18 cellular contexts compared by ENCODE assay signal in genomic region chr9:91158946-91159345, GRCh38.
DNase-seq lines count a peak whose midpoint lies in the region; ATAC-seq and TF ChIP-seq lines count a peak whose summit lies in the region.
"Had no signal": no experiment of that assay in that cellular context is flagged by ENCODE, and none has a peak within 500 bp of the region (broad histone marks: within the 10 kb centered on the region; RNA-seq: fewer than 3 reads in every experiment).

No MANE protein-coding gene starts in this region.

- ATAC-seq in activated naive CD8-positive, alpha-beta T cell treated with anti-CD3 and anti-CD28 coated beads, Interleukin-2, amount 50 U/mL, for 24 hours = no peak
- ATAC-seq in stimulated activated memory B cell treated with anti-CD40 and anti-IgM and Interleukin-4, amounts not matched to agents 10 μg/mL and 1 μg/mL and 100 μg/mL, for 72 hours = no peak
- ATAC-seq: A549, GM12878 had no signal

- H4K20me1 ChIP-seq in Karpas-422 (ENCODE audit: insufficient read depth, low read depth, low read length) = no peaks in the 10 kb centered on the region

- no peaks in the 10 kb centered on the region for H3K4me1 ChIP-seq in Karpas-422 (ENCODE audit: low read length)
- H3K4me1 ChIP-seq: HAP-1 had no signal

- H3K4me1 Mint-ChIP-seq in activated CD4-positive, alpha-beta T cell treated with anti-CD3 and anti-CD28 coated beads, Interleukin-2, amount 10 ng/mL, durations not matched to agents 24 days and 14 days = peaks cover 71% of the 10 kb centered on the region
- peaks cover 75% of the 10 kb centered on the region for H3K4me1 Mint-ChIP-seq in activated naive CD8-positive, alpha-beta T cell treated with anti-CD3 and anti-CD28 coated beads, Interleukin-2, amount 50 U/mL, for 24 hours
- peaks cover 37% of the 10 kb centered on the region for H3K4me1 Mint-ChIP-seq in activated naive CD8-positive, alpha-beta T cell treated with anti-CD3 and anti-CD28 coated beads for 36 hours
- peaks cover 41% of the 10 kb centered on the region for H3K4me1 Mint-ChIP-seq in stimulated activated memory B cell treated with anti-CD40 and anti-IgM and Interleukin-4, amounts not matched to agents 10 μg/mL and 1 μg/mL and 100 μg/mL, for 72 hours
- peaks cover 26% of the 10 kb centered on the region for H3K4me1 Mint-ChIP-seq in CD14-positive monocyte

- TF ChIP-seq CTCF in coronary artery (IDR thresholded peaks at IDR 0.05) (no peak), CD14-positive monocyte (IDR thresholded peaks at IDR 0.05) (no peak)

- H3K4me3 Mint-ChIP-seq in activated CD4-positive, alpha-beta T cell treated with anti-CD3 and anti-CD28 coated beads, Interleukin-2, amount 10 ng/mL, durations not matched to agents 24 days and 14 days = peak overlapping the region; percentile 49
- no peak overlapping the region for H3K4me3 Mint-ChIP-seq in activated naive CD8-positive, alpha-beta T cell treated with anti-CD3 and anti-CD28 coated beads, Interleukin-2, amount 50 U/mL, for 24 hours
- H3K4me3 Mint-ChIP-seq in activated naive CD8-positive, alpha-beta T cell treated with anti-CD3 and anti-CD28 coated beads for 36 hours = no peak overlapping the region
- H3K4me3 Mint-ChIP-seq in stimulated activated memory B cell treated with anti-CD40 and anti-IgM and Interleukin-4, amounts not matched to agents 10 μg/mL and 1 μg/mL and 100 μg/mL, for 72 hours = no peak overlapping the region
- H3K4me3 Mint-ChIP-seq in CD14-positive monocyte = no peak overlapping the region

- H2AFZ ChIP-seq in Karpas-422 (ENCODE audit: low read length) = no peak overlapping the region

- H3K36me3 ChIP-seq in Karpas-422 (ENCODE audit: insufficient read depth, low read length) = no peaks in the 10 kb centered on the region
- H3K36me3 ChIP-seq: HAP-1 had no signal

- no peaks in the 10 kb centered on the region for H3K79me2 ChIP-seq in Karpas-422 (ENCODE audit: low read length)

- no peaks in the 10 kb centered on the region for H3K9me2 ChIP-seq in Karpas-422 (replicated peaks; ENCODE audit: insufficient read depth, low read length)

- H3K36me3 Mint-ChIP-seq in activated CD4-positive, alpha-beta T cell treated with anti-CD3 and anti-CD28 coated beads, Interleukin-2, amount 10 ng/mL, durations not matched to agents 24 days and 14 days (ENCODE audit: low read depth) = peaks cover 45% of the 10 kb centered on the region
- H3K36me3 Mint-ChIP-seq in activated naive CD8-positive, alpha-beta T cell treated with anti-CD3 and anti-CD28 coated beads, Interleukin-2, amount 50 U/mL, for 24 hours (ENCODE audit: low read depth) = peaks cover 9% of the 10 kb centered on the region
- no peaks in the 10 kb centered on the region for H3K36me3 Mint-ChIP-seq in activated naive CD8-positive, alpha-beta T cell treated with anti-CD3 and anti-CD28 coated beads for 36 hours
- no peaks in the 10 kb centered on the region for H3K36me3 Mint-ChIP-seq in stimulated activated memory B cell treated with anti-CD40 and anti-IgM and Interleukin-4, amounts not matched to agents 10 μg/mL and 1 μg/mL and 100 μg/mL, for 72 hours
- H3K36me3 Mint-ChIP-seq in CD14-positive monocyte = peaks cover 2 to 14% of the 10 kb centered on the region in 2 donors

- no peak overlapping the region for H3K4me3 ChIP-seq in coronary artery
- no peak overlapping the region for H3K4me3 ChIP-seq in Karpas-422 (ENCODE audit: low read length)
- H3K4me3 ChIP-seq: A549, GM12878, HAP-1 had no signal

- H3K27ac ChIP-seq in coronary artery (no peak overlapping the region), Karpas-422 (ENCODE audit: low read length) (no peak overlapping the region)
- H3K27ac ChIP-seq: A549, C4-2B, HL-60 had no signal

- no peaks in the 10 kb centered on the region for H3K27me3 ChIP-seq in Karpas-422 (ENCODE audit: low read length)

- no peak overlapping the region for H3K4me2 ChIP-seq in Karpas-422 (ENCODE audit: low read depth, low read length, poor library complexity, severe bottlenecking)
- H3K4me2 ChIP-seq: A549 had no signal

- intact Hi-C loops in activated CD4-positive, alpha-beta T cell treated with anti-CD3 and anti-CD28 coated beads, Interleukin-2, amount 10 ng/mL, durations not matched to agents 24 days and 14 days (cut with micrococcal nuclease) = no loop called here
- intact Hi-C loops in CD14-positive monocyte (cut with micrococcal nuclease) = no loop called here

- no peak for DNase-seq in activated CD4-positive, alpha-beta T cell treated with anti-CD3 and anti-CD28 coated beads, Interleukin-2, amount 10 ng/mL, durations not matched to agents 24 days and 14 days
- DNase-seq in activated CD4-positive, alpha-beta T cell treated with anti-CD3 and anti-CD28 coated beads for 1 hour = no peak
- no peak for DNase-seq in activated naive CD8-positive, alpha-beta T cell treated with anti-CD3 and anti-CD28 coated beads, Interleukin-2, amount 50 U/mL, for 24 hours
- DNase-seq in activated naive CD8-positive, alpha-beta T cell treated with anti-CD3 and anti-CD28 coated beads for 36 hours = no peak
- DNase-seq in coronary artery (ENCODE audit: low spot score) (peak; percentile 35), CD14-positive monocyte (ENCODE audit: low spot score) (no peak), Karpas-422 (no peak)
- DNase-seq: DMS 273 treated with DMSO at 0.1 percent for 48 hours, GDM1, NCI-H1417 treated with DMSO at 0.1 percent for 48 hours, NCI-H1930, NCI-H526 treated with DMSO at 0.1 percent for 48 hours had no signal

- H3K27ac Mint-ChIP-seq in activated CD4-positive, alpha-beta T cell treated with anti-CD3 and anti-CD28 coated beads, Interleukin-2, amount 10 ng/mL, durations not matched to agents 24 days and 14 days = peak overlapping the region; percentile 86
- H3K27ac Mint-ChIP-seq in activated naive CD8-positive, alpha-beta T cell treated with anti-CD3 and anti-CD28 coated beads, Interleukin-2, amount 50 U/mL, for 24 hours = peak overlapping the region; percentile 18
- H3K27ac Mint-ChIP-seq in activated naive CD8-positive, alpha-beta T cell treated with anti-CD3 and anti-CD28 coated beads for 36 hours = no peak overlapping the region
- H3K27ac Mint-ChIP-seq in stimulated activated memory B cell treated with anti-CD40 and anti-IgM and Interleukin-4, amounts not matched to agents 10 μg/mL and 1 μg/mL and 100 μg/mL, for 72 hours = peak overlapping the region; percentile 73
- no peak overlapping the region for H3K27ac Mint-ChIP-seq in CD14-positive monocyte

- no peak overlapping the region for H3K9ac ChIP-seq in Karpas-422 (ENCODE audit: low read length)

- H3K9me3 ChIP-seq in Karpas-422 (ENCODE audit: low read length) = no peaks in the 10 kb centered on the region
- H3K9me3 ChIP-seq: HAP-1 had no signal

- H3K9me3 Mint-ChIP-seq in activated CD4-positive, alpha-beta T cell treated with anti-CD3 and anti-CD28 coated beads, Interleukin-2, amount 10 ng/mL, durations not matched to agents 24 days and 14 days = peaks cover 10% of the 10 kb centered on the region
- H3K9me3 Mint-ChIP-seq in activated naive CD8-positive, alpha-beta T cell treated with anti-CD3 and anti-CD28 coated beads, Interleukin-2, amount 50 U/mL, for 24 hours = no peaks in the 10 kb centered on the region
- peaks cover 3% of the 10 kb centered on the region for H3K9me3 Mint-ChIP-seq in activated naive CD8-positive, alpha-beta T cell treated with anti-CD3 and anti-CD28 coated beads for 36 hours
- no peaks in the 10 kb centered on the region for H3K9me3 Mint-ChIP-seq in stimulated activated memory B cell treated with anti-CD40 and anti-IgM and Interleukin-4, amounts not matched to agents 10 μg/mL and 1 μg/mL and 100 μg/mL, for 72 hours
- H3K9me3 Mint-ChIP-seq in CD14-positive monocyte = peaks cover 0 to 9% (median 4%) of the 10 kb centered on the region in 7 donors

- H3K27me3 Mint-ChIP-seq in activated CD4-positive, alpha-beta T cell treated with anti-CD3 and anti-CD28 coated beads, Interleukin-2, amount 10 ng/mL, durations not matched to agents 24 days and 14 days = no peaks in the 10 kb centered on the region
- H3K27me3 Mint-ChIP-seq in activated naive CD8-positive, alpha-beta T cell treated with anti-CD3 and anti-CD28 coated beads, Interleukin-2, amount 50 U/mL, for 24 hours = no peaks in the 10 kb centered on the region
- H3K27me3 Mint-ChIP-seq in activated naive CD8-positive, alpha-beta T cell treated with anti-CD3 and anti-CD28 coated beads for 36 hours = no peaks in the 10 kb centered on the region
- H3K27me3 Mint-ChIP-seq in stimulated activated memory B cell treated with anti-CD40 and anti-IgM and Interleukin-4, amounts not matched to agents 10 μg/mL and 1 μg/mL and 100 μg/mL, for 72 hours = no peaks in the 10 kb centered on the region
- peaks cover 2 to 7% (median 5%) of the 10 kb centered on the region in 3 donors for H3K27me3 Mint-ChIP-seq in CD14-positive monocyte (ENCODE audit: low read depth in 3 of 3)

Comparison
In these comparisons a context has a peak if more than half of its experiments do, and no peak if none do; other contexts are left out.
1. H3K27ac Mint-ChIP-seq: peak in activated CD4-positive, alpha-beta T cell treated with anti-CD3 and anti-CD28 coated beads, Interleukin-2, amount 10 ng/mL, durations not matched to agents 24 days and 14 days (single experiment), activated naive CD8-positive, alpha-beta T cell treated with anti-CD3 and anti-CD28 coated beads, Interleukin-2, amount 50 U/mL, for 24 hours (single experiment) and stimulated activated memory B cell treated with anti-CD40 and anti-IgM and Interleukin-4, amounts not matched to agents 10 μg/mL and 1 μg/mL and 100 μg/mL, for 72 hours (single experiment); none in activated naive CD8-positive, alpha-beta T cell treated with anti-CD3 and anti-CD28 coated beads for 36 hours (single experiment) and CD14-positive monocyte (0 of 7).